ENCODE assay signal across 24 cellular contexts in the genomic region with DNA sequence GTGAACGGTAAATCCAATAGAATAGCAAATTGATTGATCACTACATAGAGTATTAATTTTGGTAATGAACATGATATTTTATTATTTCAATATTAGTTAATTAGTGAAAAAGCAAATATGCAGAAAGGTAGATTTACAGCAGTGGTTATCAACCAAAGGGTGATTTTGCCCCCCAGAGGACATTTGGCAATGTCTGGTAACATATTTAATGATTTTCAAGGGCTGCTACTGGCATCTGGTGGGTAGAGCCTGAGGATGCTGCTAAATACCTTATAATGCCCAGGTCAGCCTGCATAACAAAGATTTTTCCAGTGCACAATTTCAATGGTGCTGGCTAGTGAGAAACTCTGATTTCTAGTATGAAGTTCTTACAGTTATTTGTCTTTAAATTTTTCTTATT.
A peak's percentile ranks its signal among the peaks of the same experiment; 100 is the strongest.
DNase-seq lines count a peak whose midpoint lies in the region; ATAC-seq and TF ChIP-seq lines count a peak whose summit lies in the region.
"Had no signal": no experiment of that assay in that cellular context is flagged by ENCODE, and none has a peak within 500 bp of the region (broad histone marks: within the 10 kb centered on the region; RNA-seq: fewer than 3 reads in every experiment).

No MANE protein-coding gene starts in this region.

- H3K9me3 Mint-ChIP-seq in WTC11: no peaks in the 10 kb centered on the region
- H3K9me3 Mint-ChIP-seq: CD14-positive monocyte had no signal

- POLR2A ChIA-PET in WTC11 (lab: Charles Lee): no interaction called here

- H3K4me3 ChIP-seq in retinal pigment epithelial cell (ENCODE audit: low read length): no peak overlapping the region
- H3K4me3 ChIP-seq: breast epithelium, colonic mucosa, lung, right atrium auricular region, spleen, testis had no signal

- H3K27ac Mint-ChIP-seq in WTC11: no peak overlapping the region
- H3K27ac Mint-ChIP-seq: activated T-cell treated with anti-CD3 and anti-CD28 coated beads, Interleukin-2, amount 50 U/mL, for 24 hours; CD14-positive monocyte had no signal

- TF ChIP-seq CTCF in WTC11 (IDR thresholded peaks at IDR 0.05): no peak
- TF ChIP-seq CTCF in retinal pigment epithelial cell (conservative IDR thresholded peaks at IDR 0.05; ENCODE audit: low read depth, low read length): peak; percentile 28

- ATAC-seq in WTC11 (peak; percentile 38; the same call in 1 of the 2 replicates), HG02884 (IDR thresholded peaks at IDR 0.05; ENCODE audit: unreplicated experiment) (no peak), HG02610 (IDR thresholded peaks at IDR 0.05; ENCODE audit: unreplicated experiment) (no peak), HG03045 (IDR thresholded peaks at IDR 0.05; ENCODE audit: unreplicated experiment) (no peak)

- H3K4me1 Mint-ChIP-seq in WTC11: 0 out of 2 replicates have a peak, but pooled peaks cover 2% of the 10 kb centered on the region
- H3K4me1 Mint-ChIP-seq: CD14-positive monocyte had no signal

- H3K27me3 Mint-ChIP-seq in WTC11 (ENCODE audit: low read depth): no peaks in the 10 kb centered on the region
- H3K27me3 Mint-ChIP-seq: activated T-cell treated with anti-CD3 and anti-CD28 coated beads, Interleukin-2, amount 50 U/mL, for 24 hours had no signal

- CTCF ChIA-PET in WTC11 (lab: Charles Lee): no interaction called here

- no peak overlapping the region for H3K4me3 Mint-ChIP-seq in WTC11
- H3K4me3 Mint-ChIP-seq: activated T-cell treated with anti-CD3 and anti-CD28 coated beads, Interleukin-2, amount 50 U/mL, for 24 hours; CD14-positive monocyte had no signal

- no peaks in the 10 kb centered on the region for H3K36me3 Mint-ChIP-seq in WTC11
- H3K36me3 Mint-ChIP-seq: CD14-positive monocyte had no signal

- DNase-seq in NCI-H82 (lab: John Stamatoyannopoulos, UW) (peak; percentile 63), NCI-H82 treated with DMSO at 0.1 percent for 48 hours (lab: John Stamatoyannopoulos, UW; ENCODE audit: unreplicated experiment) (no peak), NCI-H345 (lab: John Stamatoyannopoulos, UW) (peak; percentile 31), WTC11 (ENCODE audit: low spot score) (no peak), retinal pigment epithelial cell (ENCODE audit: low read depth) (no peak)
- DNase-seq: activated naive CD4-positive, alpha-beta T cell; activated T-cell treated with anti-CD3 and anti-CD28 coated beads, Interleukin-2, amount 50 U/mL, for 24 hours; colonic mucosa; DMS79; Karpas-422; kidney glomerular epithelial cell; NCI-H1048; Right ventricle myocardium superior; spleen; stimulated activated CD4-positive, alpha-beta T cell treated with anti-CD3 and anti-CD28 coated beads, Interleukin-4, amount 100 ng/mL, for 1 hour; stimulated activated naive CD4-positive, alpha-beta T cell; testis had no signal

TF ChIP-seq in WTC11, 78 proteins besides CTCF, POLR2A, EP300 and RAD21:
- TF ChIP-seq ZNF263 (CRISPR knock-in tag; IDR thresholded peaks at IDR 0.05; ENCODE audit: low read depth) (no peak), NR1H2 (CRISPR knock-in tag; IDR thresholded peaks at IDR 0.05) (no peak), NFE2L1 (CRISPR knock-in tag; IDR thresholded peaks at IDR 0.05) (no peak), SMAD3 (CRISPR knock-in tag; IDR thresholded peaks at IDR 0.05; ENCODE audit: borderline replicate concordance) (no peak), PRRX2 (CRISPR knock-in tag; IDR thresholded peaks at IDR 0.05) (no peak), RELA (CRISPR knock-in tag; IDR thresholded peaks at IDR 0.05; ENCODE audit: borderline replicate concordance) (no peak), TP53 (CRISPR knock-in tag; IDR thresholded peaks at IDR 0.05) (no peak)
- TF ChIP-seq, protein P1, sequence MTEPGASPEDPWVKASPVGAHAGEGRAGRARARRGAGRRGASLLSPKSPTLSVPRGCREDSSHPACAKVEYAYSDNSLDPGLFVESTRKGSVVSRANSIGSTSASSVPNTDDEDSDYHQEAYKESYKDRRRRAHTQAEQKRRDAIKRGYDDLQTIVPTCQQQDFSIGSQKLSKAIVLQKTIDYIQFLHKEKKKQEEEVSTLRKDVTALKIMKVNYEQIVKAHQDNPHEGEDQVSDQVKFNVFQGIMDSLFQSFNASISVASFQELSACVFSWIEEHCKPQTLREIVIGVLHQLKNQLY (CRISPR knock-in tag; IDR thresholded peaks at IDR 0.05): no peak
- TF ChIP-seq, protein P2, sequence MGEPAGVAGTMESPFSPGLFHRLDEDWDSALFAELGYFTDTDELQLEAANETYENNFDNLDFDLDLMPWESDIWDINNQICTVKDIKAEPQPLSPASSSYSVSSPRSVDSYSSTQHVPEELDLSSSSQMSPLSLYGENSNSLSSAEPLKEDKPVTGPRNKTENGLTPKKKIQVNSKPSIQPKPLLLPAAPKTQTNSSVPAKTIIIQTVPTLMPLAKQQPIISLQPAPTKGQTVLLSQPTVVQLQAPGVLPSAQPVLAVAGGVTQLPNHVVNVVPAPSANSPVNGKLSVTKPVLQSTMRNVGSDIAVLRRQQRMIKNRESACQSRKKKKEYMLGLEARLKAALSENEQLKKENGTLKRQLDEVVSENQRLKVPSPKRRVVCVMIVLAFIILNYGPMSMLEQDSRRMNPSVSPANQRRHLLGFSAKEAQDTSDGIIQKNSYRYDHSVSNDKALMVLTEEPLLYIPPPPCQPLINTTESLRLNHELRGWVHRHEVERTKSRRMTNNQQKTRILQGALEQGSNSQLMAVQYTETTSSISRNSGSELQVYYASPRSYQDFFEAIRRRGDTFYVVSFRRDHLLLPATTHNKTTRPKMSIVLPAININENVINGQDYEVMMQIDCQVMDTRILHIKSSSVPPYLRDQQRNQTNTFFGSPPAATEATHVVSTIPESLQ (CRISPR knock-in tag; IDR thresholded peaks at IDR 0.05): no peak

Comparison
In these comparisons a context has a peak if more than half of its experiments do, and no peak if none do; other contexts are left out.
1. DNase-seq: peak in NCI-H82 (single experiment) and NCI-H345 (single experiment); none in NCI-H82 treated with DMSO at 0.1 percent for 48 hours (single experiment), WTC11 (single experiment) and retinal pigment epithelial cell (single experiment).